18 cellular contexts compared by ENCODE assay signal in genomic region chr3:193734737-193735366, GRCh38.
DNase-seq lines count a peak whose midpoint lies in the region; FAIRE-seq and TF ChIP-seq lines count a peak whose summit lies in the region.
"Had no signal": no experiment of that assay in that cellular context is flagged by ENCODE, and none has a peak within 500 bp of the region (broad histone marks: within the 10 kb centered on the region; RNA-seq: fewer than 3 reads in every experiment).

No MANE protein-coding gene starts in this region.

- no peaks in the 10 kb centered on the region for H3K27me3 ChIP-seq in bronchial epithelial cell (ENCODE audit: control insufficient read depth, insufficient read depth, low read length)

- H3K9me3 Mint-ChIP-seq in osteocyte (ENCODE audit: unreplicated experiment) = no peaks in the 10 kb centered on the region
- H3K9me3 Mint-ChIP-seq: CD4-positive, alpha-beta memory T cell had no signal

- no peaks in the 10 kb centered on the region for H3K4me1 Mint-ChIP-seq in osteocyte (ENCODE audit: unreplicated experiment)
- H3K4me1 Mint-ChIP-seq: CD4-positive, alpha-beta memory T cell had no signal

- H3K4me3 Mint-ChIP-seq in osteocyte (ENCODE audit: unreplicated experiment) = no peak overlapping the region
- H3K4me3 Mint-ChIP-seq: B cell; CD4-positive, alpha-beta memory T cell had no signal

- H3K36me3 Mint-ChIP-seq in osteocyte (ENCODE audit: unreplicated experiment) = no peaks in the 10 kb centered on the region
- H3K36me3 Mint-ChIP-seq: CD4-positive, alpha-beta memory T cell had no signal

- H3K4me3 ChIP-seq in LNCaP clone FGC (ENCODE audit: low read depth, low read length) = no peak overlapping the region
- no peak overlapping the region for H3K4me3 ChIP-seq in bronchial epithelial cell (ENCODE audit: low read depth, low read length)

- H3K27me3 Mint-ChIP-seq in osteocyte (ENCODE audit: unreplicated experiment) = peaks cover 46% of the 10 kb centered on the region
- H3K27me3 Mint-ChIP-seq: B cell had no signal

- H3K36me3 ChIP-seq in bronchial epithelial cell (ENCODE audit: control insufficient read depth, insufficient read depth, low read length) = no peaks in the 10 kb centered on the region

- DNase-seq in LNCaP clone FGC (ENCODE audit: low read depth) (peak; percentile 47), bronchial epithelial cell (ENCODE audit: low read depth) (no peak), osteocyte (ENCODE audit: extremely low spot score, unreplicated experiment) (peak; percentile 48), amygdala (lab: John Stamatoyannopoulos, UW) (no peak), AG08396 (ENCODE audit: low spot score) (no peak), NCI-H1092 treated with DMSO at 0.1 percent for 48 hours (lab: John Stamatoyannopoulos, UW) (no peak)
- DNase-seq: ACHN; C1 segment of cervical spinal cord; CD4-positive, alpha-beta memory T cell; DMS153; DMS79 treated with DMSO at 0.1 percent for 48 hours; EL; GDM1 had no signal

- H3K27ac Mint-ChIP-seq in osteocyte (ENCODE audit: unreplicated experiment) = no peak overlapping the region
- H3K27ac Mint-ChIP-seq: B cell; CD4-positive, alpha-beta memory T cell had no signal

- peak; percentile 89 for FAIRE-seq in bronchial epithelial cell (lab: Jason Lieb, UNC)
- FAIRE-seq: GM12892, GM19239 had no signal

- H3K27ac ChIP-seq in C4-2B = peak overlapping the region; percentile 73
- H3K27ac ChIP-seq: HL-60 had no signal

- TF ChIP-seq CTCF in C4-2B (conservative IDR thresholded peaks at IDR 0.05) = no peak
- TF ChIP-seq CTCF in LNCaP clone FGC (IDR thresholded peaks at IDR 0.05; ENCODE audit: control insufficient read depth, extremely low read depth, insufficient read depth) = no peak
- no peak for TF ChIP-seq CTCF in bronchial epithelial cell (IDR thresholded peaks at IDR 0.05; ENCODE audit: insufficient read depth, low read length, severe bottlenecking)
- no peak for TF ChIP-seq CTCF in osteocyte (IDR thresholded peaks at IDR 0.05)

Comparison
In these comparisons a context has a peak if more than half of its experiments do, and no peak if none do; other contexts are left out.
1. DNase-seq: peak in LNCaP clone FGC (single experiment) and osteocyte (single experiment); none in bronchial epithelial cell (single experiment), amygdala (0 of 56), AG08396 (single experiment) and NCI-H1092 treated with DMSO at 0.1 percent for 48 hours (single experiment).